20 cellular contexts compared by ENCODE assay signal in the genomic region with DNA sequence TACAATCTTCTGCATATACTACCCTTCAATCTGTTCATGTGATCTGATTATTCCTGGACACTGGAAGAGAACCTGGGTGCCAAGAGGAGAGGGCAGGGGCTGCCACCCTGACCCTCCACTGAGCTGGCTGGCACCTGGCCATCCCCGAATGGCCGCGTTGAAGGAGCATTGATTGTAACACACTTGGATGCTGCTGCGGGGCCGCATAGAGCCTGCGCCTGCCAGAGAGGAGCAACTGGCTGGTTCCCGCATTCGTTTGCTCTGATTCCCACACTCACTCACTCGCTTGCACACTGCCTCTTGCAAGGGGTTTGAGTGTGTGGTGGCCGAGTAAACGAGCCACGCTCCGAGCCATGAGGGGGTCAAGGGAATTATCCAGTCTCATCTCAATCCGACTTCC.
"Had no signal": no experiment of that assay in that cellular context is flagged by ENCODE, and none has a peak within 500 bp of the region (broad histone marks: within the 10 kb centered on the region; RNA-seq: fewer than 3 reads in every experiment).

No MANE protein-coding gene starts in this region.

- H3K9me3 Mint-ChIP-seq: activated CD4-positive, alpha-beta T cell treated with anti-CD3 and anti-CD28 coated beads, Interleukin-2, amount 10 ng/mL, durations not matched to agents 24 days and 14 days; activated naive CD4-positive, alpha-beta T cell treated with anti-CD3 and anti-CD28 coated beads for 36 hours; activated T-cell treated with anti-CD3 and anti-CD28 coated beads, Interleukin-2, amount 50 U/mL, for 4 hours; effector memory CD8-positive, alpha-beta T cell; stimulated activated memory B cell treated with anti-CD40 and anti-IgM and Interleukin-4, amounts not matched to agents 10 μg/mL and 1 μg/mL and 100 μg/mL, for 72 hours had no signal

- H2AFZ ChIP-seq: hepatocyte had no signal

- H3K79me2 ChIP-seq: hepatocyte had no signal

- H3K27me3 Mint-ChIP-seq: activated CD4-positive, alpha-beta T cell treated with anti-CD3 and anti-CD28 coated beads, Interleukin-2, amount 10 ng/mL, durations not matched to agents 24 days and 14 days; effector memory CD8-positive, alpha-beta T cell; stimulated activated memory B cell treated with anti-CD40 and anti-IgM and Interleukin-4, amounts not matched to agents 10 μg/mL and 1 μg/mL and 100 μg/mL, for 72 hours had no signal

- H3K4me1 Mint-ChIP-seq: stimulated activated memory B cell treated with anti-CD40 and anti-IgM and Interleukin-4, amounts not matched to agents 10 μg/mL and 1 μg/mL and 100 μg/mL, for 72 hours had no signal

- H3K4me3 Mint-ChIP-seq: activated CD4-positive, alpha-beta T cell treated with anti-CD3 and anti-CD28 coated beads, Interleukin-2, amount 10 ng/mL, durations not matched to agents 24 days and 14 days; activated naive CD4-positive, alpha-beta T cell treated with anti-CD3 and anti-CD28 coated beads for 36 hours; activated T-cell treated with anti-CD3 and anti-CD28 coated beads, Interleukin-2, amount 50 U/mL, for 4 hours; effector memory CD8-positive, alpha-beta T cell; stimulated activated memory B cell treated with anti-CD40 and anti-IgM and Interleukin-4, amounts not matched to agents 10 μg/mL and 1 μg/mL and 100 μg/mL, for 72 hours had no signal

- H3K4me2 ChIP-seq: hepatocyte had no signal

- FAIRE-seq: astrocyte, islet of Langerhans, pancreas had no signal

- ATAC-seq: activated T-cell treated with anti-CD3 and anti-CD28 coated beads, Interleukin-2, amount 50 U/mL, for 4 hours; effector memory CD8-positive, alpha-beta T cell; lower lobe of right lung; pancreas; stimulated activated memory B cell treated with anti-CD40 and anti-IgM and Interleukin-4, amounts not matched to agents 10 μg/mL and 1 μg/mL and 100 μg/mL, for 72 hours; upper lobe of right lung had no signal

- H3K27me3 ChIP-seq: breast epithelium, hepatocyte, pancreas, sigmoid colon, upper lobe of right lung had no signal

- H3K9me3 ChIP-seq: breast epithelium, lower lobe of right lung, pancreas, sigmoid colon, upper lobe of right lung had no signal

- H3K27ac ChIP-seq: breast epithelium, epithelial cell of prostate, hepatocyte, lower lobe of right lung, pancreas, sigmoid colon, upper lobe of right lung had no signal

- DNase-seq: activated CD4-positive, alpha-beta T cell treated with anti-CD3 and anti-CD28 coated beads, Interleukin-2, amount 10 ng/mL, durations not matched to agents 24 days and 14 days; activated CD8-positive, alpha-beta memory T cell treated with anti-CD3 and anti-CD28 coated beads, Interleukin-2, amount 50 U/mL, for 4 hours; activated naive CD4-positive, alpha-beta T cell treated with anti-CD3 and anti-CD28 coated beads for 36 hours; activated T-cell treated with anti-CD3 and anti-CD28 coated beads, Interleukin-2, amount 50 U/mL, for 4 hours; dermis blood vessel endothelial cell; effector memory CD8-positive, alpha-beta T cell; foreskin fibroblast; lower lobe of right lung; pancreas; sigmoid colon; stimulated activated CD4-positive, alpha-beta T cell treated with anti-CD3 and anti-CD28 coated beads, Interleukin-4, amount 100 ng/mL, for 24 hours; T-helper 1 cell; T1000; upper lobe of right lung had no signal

- H3K4me1 ChIP-seq: breast epithelium, lower lobe of right lung, pancreas, sigmoid colon, upper lobe of right lung had no signal

- H3K36me3 ChIP-seq: breast epithelium had no signal

- H3K27ac Mint-ChIP-seq: activated CD4-positive, alpha-beta T cell treated with anti-CD3 and anti-CD28 coated beads, Interleukin-2, amount 10 ng/mL, durations not matched to agents 24 days and 14 days; stimulated activated memory B cell treated with anti-CD40 and anti-IgM and Interleukin-4, amounts not matched to agents 10 μg/mL and 1 μg/mL and 100 μg/mL, for 72 hours had no signal

- H3K4me3 ChIP-seq: breast epithelium, hepatocyte, lower lobe of right lung, pancreas, sigmoid colon, upper lobe of right lung had no signal
